Comparison of ENCODE assay signal across 10 cellular contexts in genomic region chr15:73696641-73697001, GRCh38. TPM values are rescaled to one million over a fixed set of nuclear protein-coding genes. Genes with fewer than 3 reads are reported as not detected.
A peak's percentile ranks its signal among the peaks of the same experiment; 100 is the strongest.
DNase-seq lines count a peak whose midpoint lies in the region; ATAC-seq and TF ChIP-seq lines count a peak whose summit lies in the region.
"Had no signal": no experiment of that assay in that cellular context is flagged by ENCODE, and none has a peak within 500 bp of the region (broad histone marks: within the 10 kb centered on the region; RNA-seq: fewer than 3 reads in every experiment).

No MANE protein-coding gene starts in this region.

- no peak for TF ChIP-seq EP300 in sigmoid colon (IDR thresholded peaks at IDR 0.05)

- peak overlapping the region; percentile 72 for H3K27ac Mint-ChIP-seq in T-helper 1 cell treated with Interleukin-12 subunit alpha and Interleukin-12 subunit beta and Interleukin-4 antibody, amounts not matched to agents 30 μg/mL and 1 μg/mL, for 36 hours
- H3K27ac Mint-ChIP-seq in T-helper 17 cell: peak overlapping the region; percentile 77

- no peaks in the 10 kb centered on the region for H3K9me3 ChIP-seq in T-helper 17 cell (ENCODE audit: control insufficient read depth, low read length, poor library complexity, severe bottlenecking)
- no peaks in the 10 kb centered on the region for H3K9me3 ChIP-seq in esophagus squamous epithelium
- H3K9me3 ChIP-seq in skeletal muscle satellite cell (replicated peaks; ENCODE audit: low read length): no peaks in the 10 kb centered on the region
- no peaks in the 10 kb centered on the region for H3K9me3 ChIP-seq in sigmoid colon
- H3K9me3 ChIP-seq: body of pancreas had no signal

- H3K27me3 ChIP-seq in esophagus squamous epithelium (peaks cover 0 to 33% (median 0%) of the 10 kb centered on the region in 4 donors), skeletal muscle satellite cell (ENCODE audit: control insufficient read depth, insufficient read depth, low read length) (no peaks in the 10 kb centered on the region), sigmoid colon (peaks cover 0 to 2% (median 0%) of the 10 kb centered on the region in 3 donors)
- H3K27me3 ChIP-seq: body of pancreas had no signal

- ATAC-seq in T-helper 17 cell (no peak), HG03045 (IDR thresholded peaks at IDR 0.05; ENCODE audit: unreplicated experiment) (no peak)

- no peaks in the 10 kb centered on the region for H3K9me3 Mint-ChIP-seq in T-helper 1 cell treated with Interleukin-12 subunit alpha and Interleukin-12 subunit beta and Interleukin-4 antibody, amounts not matched to agents 30 μg/mL and 1 μg/mL, for 36 hours

- H3K27ac ChIP-seq in esophagus squamous epithelium: peak overlapping the region; percentile 31 to 55 (median 38)
- H3K27ac ChIP-seq in sigmoid colon: peak overlapping the region in 2 of 4 donors; percentile 21 to 47

- H3K4me3 ChIP-seq in esophagus squamous epithelium: no peak overlapping the region
- H3K4me3 ChIP-seq in skeletal muscle satellite cell (ENCODE audit: low read length): no peak overlapping the region
- H3K4me3 ChIP-seq in sigmoid colon: no peak overlapping the region
- H3K4me3 ChIP-seq: body of pancreas had no signal

- H3K36me3 ChIP-seq in esophagus squamous epithelium: no peaks in the 10 kb centered on the region
- peaks cover 19% of the 10 kb centered on the region for H3K36me3 ChIP-seq in skeletal muscle satellite cell (ENCODE audit: insufficient read depth, low read length)
- peaks cover 0 to 4% (median 0%) of the 10 kb centered on the region in 4 donors for H3K36me3 ChIP-seq in sigmoid colon

- intact Hi-C loops in esophagus squamous epithelium (cut with DNase I): loop anchor here (5.0 to 10.0 kb wide), 2 partner anchors 59 to 142 kb away; no protein-coding TSS in a partner anchor
- intact Hi-C loops in sigmoid colon (cut with DNase I): loop anchor here (5.0 kb wide), 1 partner anchor 134 kb away; no protein-coding TSS in a partner anchor

- DNase-seq in T-helper 1 cell (no peak), T-helper 17 cell (no peak), esophagus squamous epithelium (lab: John Stamatoyannopoulos, UW) (no peak), sigmoid colon (no peak)
- DNase-seq in effector CD4-positive, alpha-beta T cell: no peak

- H3K4me3 Mint-ChIP-seq in T-helper 1 cell treated with Interleukin-12 subunit alpha and Interleukin-12 subunit beta and Interleukin-4 antibody, amounts not matched to agents 30 μg/mL and 1 μg/mL, for 36 hours: peak overlapping the region; percentile 56
- peak overlapping the region; percentile 84 for H3K4me3 Mint-ChIP-seq in T-helper 17 cell

- peak overlapping the region; percentile 41 for H3K9ac ChIP-seq in skeletal muscle satellite cell (ENCODE audit: low read depth, low read length)

- H3K4me1 ChIP-seq in esophagus squamous epithelium: peaks cover 18 to 45% (median 39%) of the 10 kb centered on the region in 3 donors
- peaks cover 34% of the 10 kb centered on the region for H3K4me1 ChIP-seq in skeletal muscle satellite cell (ENCODE audit: control insufficient read depth, insufficient read depth, low read length)
- H3K4me1 ChIP-seq in sigmoid colon: peaks cover 0 to 53% (median 44%) of the 10 kb centered on the region in 4 donors

- TF ChIP-seq CTCF in esophagus squamous epithelium (IDR thresholded peaks at IDR 0.05) (no peak), sigmoid colon (IDR thresholded peaks at IDR 0.05) (no peak)

- 23 to 45% methylated on average over 1 of the region's 1 CpG for WGBS in esophagus squamous epithelium, 2 donors
- WGBS in sigmoid colon, 2 donors: 47 to 83% methylated on average over 1 of the region's 1 CpG

- peaks cover 67% of the 10 kb centered on the region for H3K27me3 Mint-ChIP-seq in T-helper 1 cell treated with Interleukin-12 subunit alpha and Interleukin-12 subunit beta and Interleukin-4 antibody, amounts not matched to agents 30 μg/mL and 1 μg/mL, for 36 hours (ENCODE audit: low read depth)
- peaks cover 59% of the 10 kb centered on the region for H3K27me3 Mint-ChIP-seq in T-helper 17 cell

- H3K36me3 Mint-ChIP-seq in T-helper 1 cell treated with Interleukin-12 subunit alpha and Interleukin-12 subunit beta and Interleukin-4 antibody, amounts not matched to agents 30 μg/mL and 1 μg/mL, for 36 hours (ENCODE audit: low read depth): no peaks in the 10 kb centered on the region
- no peaks in the 10 kb centered on the region for H3K36me3 Mint-ChIP-seq in T-helper 17 cell (ENCODE audit: low read depth)

- TF ChIP-seq POLR2A in esophagus squamous epithelium (IDR thresholded peaks at IDR 0.05): no peak
- TF ChIP-seq POLR2A in sigmoid colon (IDR thresholded peaks at IDR 0.05): no peak

- H3K4me1 Mint-ChIP-seq in T-helper 1 cell treated with Interleukin-12 subunit alpha and Interleukin-12 subunit beta and Interleukin-4 antibody, amounts not matched to agents 30 μg/mL and 1 μg/mL, for 36 hours (ENCODE audit: low read depth): peaks cover 51% of the 10 kb centered on the region
- H3K4me1 Mint-ChIP-seq in T-helper 17 cell: peaks cover 35% of the 10 kb centered on the region

- peak overlapping the region; percentile 71 for H3K4me2 ChIP-seq in skeletal muscle satellite cell (ENCODE audit: low read length)

RNA-seq across cellular contexts. Expression of gene CD276, which starts 12.4 kb away (rescaled TPM):
- total RNA-seq in T-helper 17 cell (not detected), esophagus squamous epithelium (10 to 100 TPM; 12.9 to 21.9 (median 19.1) TPM), sigmoid colon (10 to 100 TPM; 20.4 to 59.8 (median 36.7) TPM)
- 119 and 133 TPM in 2 replicates for total RNA-seq in skeletal muscle satellite cell (2012; rRNA removed)
- polyA plus RNA-seq in sigmoid colon: 10 to 100 TPM; 15.7 to 38.6 (median 16.8) TPM

RNA-seq across cellular contexts. Expression of gene INSYN1, which starts 56.5 kb away (rescaled TPM):
- not detected for total RNA-seq in T-helper 17 cell
- 10 to 100 TPM in 2 of 4 donors, 1 to 10 TPM in 1, under 1 TPM in 1; 0.38 to 20.9 (median 9.3) TPM for total RNA-seq in esophagus squamous epithelium
- 0.44 and 0.51 TPM in 2 replicates for total RNA-seq in skeletal muscle satellite cell (2012; rRNA removed)
- 10 to 100 TPM in 1 of 4 donors, 1 to 10 TPM in 3; 3.6 to 10.0 (median 5.9) TPM for total RNA-seq in sigmoid colon
- 1 to 10 TPM in 2 of 3 donors, under 1 TPM in 1; 0.60 to 1.2 (median 1.1) TPM for polyA plus RNA-seq in sigmoid colon
- total RNA-seq: mononuclear cell had no signal

Comparison
In these comparisons a context has a peak if more than half of its experiments do, and no peak if none do; other contexts are left out.
1. RNA of gene CD276, which starts 12.4 kb away (total RNA-seq): 20.4 to 59.8 TPM in sigmoid colon and 12.9 to 21.9 TPM in esophagus squamous epithelium; not detected in T-helper 17 cell; every median in the first group is over 10 times any median in the second.